ENCODE assay signal across 1 cellular context in the genomic region with DNA sequence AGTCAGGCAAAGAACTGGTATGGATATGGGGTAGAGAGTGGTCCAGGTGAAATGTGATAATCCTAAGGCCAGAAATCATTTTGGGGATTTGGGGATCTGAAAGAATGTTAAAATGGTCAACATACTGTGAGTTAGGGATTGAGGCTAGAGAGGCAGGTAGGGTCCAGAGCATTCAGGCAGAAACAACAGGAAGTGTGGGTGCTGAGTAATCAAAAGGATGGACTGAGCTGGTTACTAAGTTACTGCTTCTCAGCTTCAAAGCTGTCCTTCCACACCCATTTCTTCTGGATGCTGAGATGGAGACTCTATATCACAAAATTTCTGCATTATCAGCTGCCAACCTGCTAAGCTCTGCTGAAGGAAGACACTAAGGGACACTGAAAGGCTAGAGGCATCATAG.
TF ChIP-seq lines count a peak whose summit lies in the region.

No MANE protein-coding gene starts in this region.

TF ChIP-seq in K562, 482 proteins besides CTCF, POLR2A, EP300 and RAD21:
- TF ChIP-seq LARP7 (IDR thresholded peaks at IDR 0.05) (no peak), MCM7 (IDR thresholded peaks at IDR 0.05) (no peak), NCOR1 (IDR thresholded peaks at IDR 0.05) (no peak), POLR3G (IDR thresholded peaks at IDR 0.05; ENCODE audit: extremely low read depth, insufficient read length, insufficient replicate concordance) (no peak), ZKSCAN1 (IDR thresholded peaks at IDR 0.05; ENCODE audit: low read depth, low read length) (no peak), ELF4 (CRISPR knock-in tag; IDR thresholded peaks at IDR 0.05) (no peak), LEF1 (IDR thresholded peaks at IDR 0.05) (no peak), BRCA1 (IDR thresholded peaks at IDR 0.05) (no peak), BRCA1 (CRISPR knock-in tag; IDR thresholded peaks at IDR 0.05) (no peak), POLR2B (IDR thresholded peaks at IDR 0.05; ENCODE audit: low read depth, partially characterized antibody) (no peak), TAF7 (tag; IDR thresholded peaks at IDR 0.05) (no peak), TRIM24 (IDR thresholded peaks at IDR 0.05) (no peak), PHF20 (IDR thresholded peaks at IDR 0.05; ENCODE audit: partially characterized antibody) (no peak), ZNF785 (CRISPR knock-in tag; IDR thresholded peaks at IDR 0.05) (no peak)
- TF ChIP-seq, protein P1, sequence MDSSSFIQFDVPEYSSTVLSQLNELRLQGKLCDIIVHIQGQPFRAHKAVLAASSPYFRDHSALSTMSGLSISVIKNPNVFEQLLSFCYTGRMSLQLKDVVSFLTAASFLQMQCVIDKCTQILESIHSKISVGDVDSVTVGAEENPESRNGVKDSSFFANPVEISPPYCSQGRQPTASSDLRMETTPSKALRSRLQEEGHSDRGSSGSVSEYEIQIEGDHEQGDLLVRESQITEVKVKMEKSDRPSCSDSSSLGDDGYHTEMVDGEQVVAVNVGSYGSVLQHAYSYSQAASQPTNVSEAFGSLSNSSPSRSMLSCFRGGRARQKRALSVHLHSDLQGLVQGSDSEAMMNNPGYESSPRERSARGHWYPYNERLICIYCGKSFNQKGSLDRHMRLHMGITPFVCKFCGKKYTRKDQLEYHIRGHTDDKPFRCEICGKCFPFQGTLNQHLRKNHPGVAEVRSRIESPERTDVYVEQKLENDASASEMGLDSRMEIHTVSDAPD (CRISPR knock-in tag; IDR thresholded peaks at IDR 0.05), result no peak
- TF ChIP-seq, protein P2, sequence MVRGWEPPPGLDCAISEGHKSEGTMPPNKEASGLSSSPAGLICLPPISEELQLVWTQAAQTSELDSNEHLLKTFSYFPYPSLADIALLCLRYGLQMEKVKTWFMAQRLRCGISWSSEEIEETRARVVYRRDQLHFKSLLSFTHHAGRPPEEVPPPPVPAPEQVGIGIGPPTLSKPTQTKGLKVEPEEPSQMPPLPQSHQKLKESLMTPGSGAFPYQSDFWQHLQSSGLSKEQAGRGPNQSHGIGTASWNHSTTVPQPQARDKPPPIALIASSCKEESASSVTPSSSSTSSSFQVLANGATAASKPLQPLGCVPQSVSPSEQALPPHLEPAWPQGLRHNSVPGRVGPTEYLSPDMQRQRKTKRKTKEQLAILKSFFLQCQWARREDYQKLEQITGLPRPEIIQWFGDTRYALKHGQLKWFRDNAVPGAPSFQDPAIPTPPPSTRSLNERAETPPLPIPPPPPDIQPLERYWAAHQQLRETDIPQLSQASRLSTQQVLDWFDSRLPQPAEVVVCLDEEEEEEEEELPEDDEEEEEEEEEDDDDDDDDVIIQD (CRISPR knock-in tag; IDR thresholded peaks at IDR 0.05), result no peak
- TF ChIP-seq, protein P3, sequence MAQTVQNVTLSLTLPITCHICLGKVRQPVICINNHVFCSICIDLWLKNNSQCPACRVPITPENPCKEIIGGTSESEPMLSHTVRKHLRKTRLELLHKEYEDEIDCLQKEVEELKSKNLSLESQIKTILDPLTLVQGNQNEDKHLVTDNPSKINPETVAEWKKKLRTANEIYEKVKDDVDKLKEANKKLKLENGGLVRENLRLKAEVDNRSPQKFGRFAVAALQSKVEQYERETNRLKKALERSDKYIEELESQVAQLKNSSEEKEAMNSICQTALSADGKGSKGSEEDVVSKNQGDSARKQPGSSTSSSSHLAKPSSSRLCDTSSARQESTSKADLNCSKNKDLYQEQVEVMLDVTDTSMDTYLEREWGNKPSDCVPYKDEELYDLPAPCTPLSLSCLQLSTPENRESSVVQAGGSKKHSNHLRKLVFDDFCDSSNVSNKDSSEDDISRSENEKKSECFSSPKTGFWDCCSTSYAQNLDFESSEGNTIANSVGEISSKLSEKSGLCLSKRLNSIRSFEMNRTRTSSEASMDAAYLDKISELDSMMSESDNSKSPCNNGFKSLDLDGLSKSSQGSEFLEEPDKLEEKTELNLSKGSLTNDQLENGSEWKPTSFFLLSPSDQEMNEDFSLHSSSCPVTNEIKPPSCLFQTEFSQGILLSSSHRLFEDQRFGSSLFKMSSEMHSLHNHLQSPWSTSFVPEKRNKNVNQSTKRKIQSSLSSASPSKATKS (CRISPR knock-in tag; IDR thresholded peaks at IDR 0.05), result no peak
- TF ChIP-seq, protein P4, sequence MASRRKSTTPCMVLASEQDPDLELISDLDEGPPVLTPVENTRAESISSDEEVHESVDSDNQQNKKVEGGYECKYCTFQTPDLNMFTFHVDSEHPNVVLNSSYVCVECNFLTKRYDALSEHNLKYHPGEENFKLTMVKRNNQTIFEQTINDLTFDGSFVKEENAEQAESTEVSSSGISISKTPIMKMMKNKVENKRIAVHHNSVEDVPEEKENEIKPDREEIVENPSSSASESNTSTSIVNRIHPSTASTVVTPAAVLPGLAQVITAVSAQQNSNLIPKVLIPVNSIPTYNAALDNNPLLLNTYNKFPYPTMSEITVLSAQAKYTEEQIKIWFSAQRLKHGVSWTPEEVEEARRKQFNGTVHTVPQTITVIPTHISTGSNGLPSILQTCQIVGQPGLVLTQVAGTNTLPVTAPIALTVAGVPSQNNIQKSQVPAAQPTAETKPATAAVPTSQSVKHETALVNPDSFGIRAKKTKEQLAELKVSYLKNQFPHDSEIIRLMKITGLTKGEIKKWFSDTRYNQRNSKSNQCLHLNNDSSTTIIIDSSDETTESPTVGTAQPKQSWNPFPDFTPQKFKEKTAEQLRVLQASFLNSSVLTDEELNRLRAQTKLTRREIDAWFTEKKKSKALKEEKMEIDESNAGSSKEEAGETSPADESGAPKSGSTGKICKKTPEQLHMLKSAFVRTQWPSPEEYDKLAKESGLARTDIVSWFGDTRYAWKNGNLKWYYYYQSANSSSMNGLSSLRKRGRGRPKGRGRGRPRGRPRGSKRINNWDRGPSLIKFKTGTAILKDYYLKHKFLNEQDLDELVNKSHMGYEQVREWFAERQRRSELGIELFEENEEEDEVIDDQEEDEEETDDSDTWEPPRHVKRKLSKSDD (conservative IDR thresholded peaks at IDR 0.05; ENCODE audit: low read length), result no peak
- TF ChIP-seq, protein P5, sequence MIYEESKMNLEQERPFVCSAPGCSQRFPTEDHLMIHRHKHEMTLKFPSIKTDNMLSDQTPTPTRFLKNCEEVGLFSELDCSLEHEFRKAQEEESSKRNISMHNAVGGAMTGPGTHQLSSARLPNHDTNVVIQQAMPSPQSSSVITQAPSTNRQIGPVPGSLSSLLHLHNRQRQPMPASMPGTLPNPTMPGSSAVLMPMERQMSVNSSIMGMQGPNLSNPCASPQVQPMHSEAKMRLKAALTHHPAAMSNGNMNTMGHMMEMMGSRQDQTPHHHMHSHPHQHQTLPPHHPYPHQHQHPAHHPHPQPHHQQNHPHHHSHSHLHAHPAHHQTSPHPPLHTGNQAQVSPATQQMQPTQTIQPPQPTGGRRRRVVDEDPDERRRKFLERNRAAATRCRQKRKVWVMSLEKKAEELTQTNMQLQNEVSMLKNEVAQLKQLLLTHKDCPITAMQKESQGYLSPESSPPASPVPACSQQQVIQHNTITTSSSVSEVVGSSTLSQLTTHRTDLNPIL (CRISPR knock-in tag; IDR thresholded peaks at IDR 0.05), result no peak
- TF ChIP-seq, protein P6, sequence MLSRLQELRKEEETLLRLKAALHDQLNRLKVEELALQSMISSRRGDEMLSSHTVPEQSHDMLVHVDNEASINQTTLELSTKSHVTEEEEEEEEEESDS (CRISPR knock-in tag; IDR thresholded peaks at IDR 0.05), result no peak
